ENCODE assay signal across 1 cellular context in genomic region chr6:118776607-118777549, GRCh38.
TF ChIP-seq lines count a peak whose summit lies in the region.

No MANE protein-coding gene starts in this region.

TF ChIP-seq in K562, 482 proteins besides CTCF, POLR2A, EP300 and RAD21 (continued from another document and continues in another):
- TF ChIP-seq, protein P1, sequence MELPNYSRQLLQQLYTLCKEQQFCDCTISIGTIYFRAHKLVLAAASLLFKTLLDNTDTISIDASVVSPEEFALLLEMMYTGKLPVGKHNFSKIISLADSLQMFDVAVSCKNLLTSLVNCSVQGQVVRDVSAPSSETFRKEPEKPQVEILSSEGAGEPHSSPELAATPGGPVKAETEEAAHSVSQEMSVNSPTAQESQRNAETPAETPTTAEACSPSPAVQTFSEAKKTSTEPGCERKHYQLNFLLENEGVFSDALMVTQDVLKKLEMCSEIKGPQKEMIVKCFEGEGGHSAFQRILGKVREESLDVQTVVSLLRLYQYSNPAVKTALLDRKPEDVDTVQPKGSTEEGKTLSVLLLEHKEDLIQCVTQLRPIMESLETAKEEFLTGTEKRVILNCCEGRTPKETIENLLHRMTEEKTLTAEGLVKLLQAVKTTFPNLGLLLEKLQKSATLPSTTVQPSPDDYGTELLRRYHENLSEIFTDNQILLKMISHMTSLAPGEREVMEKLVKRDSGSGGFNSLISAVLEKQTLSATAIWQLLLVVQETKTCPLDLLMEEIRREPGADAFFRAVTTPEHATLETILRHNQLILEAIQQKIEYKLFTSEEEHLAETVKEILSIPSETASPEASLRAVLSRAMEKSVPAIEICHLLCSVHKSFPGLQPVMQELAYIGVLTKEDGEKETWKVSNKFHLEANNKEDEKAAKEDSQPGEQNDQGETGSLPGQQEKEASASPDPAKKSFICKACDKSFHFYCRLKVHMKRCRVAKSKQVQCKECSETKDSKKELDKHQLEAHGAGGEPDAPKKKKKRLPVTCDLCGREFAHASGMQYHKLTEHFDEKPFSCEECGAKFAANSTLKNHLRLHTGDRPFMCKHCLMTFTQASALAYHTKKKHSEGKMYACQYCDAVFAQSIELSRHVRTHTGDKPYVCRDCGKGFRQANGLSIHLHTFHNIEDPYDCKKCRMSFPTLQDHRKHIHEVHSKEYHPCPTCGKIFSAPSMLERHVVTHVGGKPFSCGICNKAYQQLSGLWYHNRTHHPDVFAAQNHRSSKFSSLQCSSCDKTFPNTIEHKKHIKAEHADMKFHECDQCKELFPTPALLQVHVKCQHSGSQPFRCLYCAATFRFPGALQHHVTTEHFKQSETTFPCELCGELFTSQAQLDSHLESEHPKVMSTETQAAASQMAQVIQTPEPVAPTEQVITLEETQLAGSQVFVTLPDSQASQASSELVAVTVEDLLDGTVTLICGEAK (IDR thresholded peaks at IDR 0.05), result no peak
- TF ChIP-seq, protein P1 (CRISPR knock-in tag; IDR thresholded peaks at IDR 0.05), result no peak
- TF ChIP-seq SP1 (CRISPR knock-in tag; IDR thresholded peaks at IDR 0.05), result no peak
- TF ChIP-seq, protein P2, sequence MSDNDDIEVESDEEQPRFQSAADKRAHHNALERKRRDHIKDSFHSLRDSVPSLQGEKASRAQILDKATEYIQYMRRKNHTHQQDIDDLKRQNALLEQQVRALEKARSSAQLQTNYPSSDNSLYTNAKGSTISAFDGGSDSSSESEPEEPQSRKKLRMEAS (CRISPR knock-in tag; IDR thresholded peaks at IDR 0.05), result no peak
- TF ChIP-seq GABPA (tag; conservative IDR thresholded peaks at IDR 0.05; ENCODE audit: low read depth), result no peak
- TF ChIP-seq, protein P3, sequence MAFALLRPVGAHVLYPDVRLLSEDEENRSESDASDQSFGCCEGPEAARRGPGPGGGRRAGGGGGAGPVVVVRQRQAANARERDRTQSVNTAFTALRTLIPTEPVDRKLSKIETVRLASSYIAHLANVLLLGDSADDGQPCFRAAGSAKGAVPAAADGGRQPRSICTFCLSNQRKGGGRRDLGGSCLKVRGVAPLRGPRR (CRISPR knock-in tag; IDR thresholded peaks at IDR 0.05), result no peak
- TF ChIP-seq, protein P4, sequence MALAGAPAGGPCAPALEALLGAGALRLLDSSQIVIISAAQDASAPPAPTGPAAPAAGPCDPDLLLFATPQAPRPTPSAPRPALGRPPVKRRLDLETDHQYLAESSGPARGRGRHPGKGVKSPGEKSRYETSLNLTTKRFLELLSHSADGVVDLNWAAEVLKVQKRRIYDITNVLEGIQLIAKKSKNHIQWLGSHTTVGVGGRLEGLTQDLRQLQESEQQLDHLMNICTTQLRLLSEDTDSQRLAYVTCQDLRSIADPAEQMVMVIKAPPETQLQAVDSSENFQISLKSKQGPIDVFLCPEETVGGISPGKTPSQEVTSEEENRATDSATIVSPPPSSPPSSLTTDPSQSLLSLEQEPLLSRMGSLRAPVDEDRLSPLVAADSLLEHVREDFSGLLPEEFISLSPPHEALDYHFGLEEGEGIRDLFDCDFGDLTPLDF (CRISPR knock-in tag; IDR thresholded peaks at IDR 0.05), result no peak
- no peak for TF ChIP-seq ZBTB43 (CRISPR knock-in tag; IDR thresholded peaks at IDR 0.05)
- TF ChIP-seq SLC30A9 (CRISPR knock-in tag; IDR thresholded peaks at IDR 0.05), result no peak
- TF ChIP-seq, protein P5, sequence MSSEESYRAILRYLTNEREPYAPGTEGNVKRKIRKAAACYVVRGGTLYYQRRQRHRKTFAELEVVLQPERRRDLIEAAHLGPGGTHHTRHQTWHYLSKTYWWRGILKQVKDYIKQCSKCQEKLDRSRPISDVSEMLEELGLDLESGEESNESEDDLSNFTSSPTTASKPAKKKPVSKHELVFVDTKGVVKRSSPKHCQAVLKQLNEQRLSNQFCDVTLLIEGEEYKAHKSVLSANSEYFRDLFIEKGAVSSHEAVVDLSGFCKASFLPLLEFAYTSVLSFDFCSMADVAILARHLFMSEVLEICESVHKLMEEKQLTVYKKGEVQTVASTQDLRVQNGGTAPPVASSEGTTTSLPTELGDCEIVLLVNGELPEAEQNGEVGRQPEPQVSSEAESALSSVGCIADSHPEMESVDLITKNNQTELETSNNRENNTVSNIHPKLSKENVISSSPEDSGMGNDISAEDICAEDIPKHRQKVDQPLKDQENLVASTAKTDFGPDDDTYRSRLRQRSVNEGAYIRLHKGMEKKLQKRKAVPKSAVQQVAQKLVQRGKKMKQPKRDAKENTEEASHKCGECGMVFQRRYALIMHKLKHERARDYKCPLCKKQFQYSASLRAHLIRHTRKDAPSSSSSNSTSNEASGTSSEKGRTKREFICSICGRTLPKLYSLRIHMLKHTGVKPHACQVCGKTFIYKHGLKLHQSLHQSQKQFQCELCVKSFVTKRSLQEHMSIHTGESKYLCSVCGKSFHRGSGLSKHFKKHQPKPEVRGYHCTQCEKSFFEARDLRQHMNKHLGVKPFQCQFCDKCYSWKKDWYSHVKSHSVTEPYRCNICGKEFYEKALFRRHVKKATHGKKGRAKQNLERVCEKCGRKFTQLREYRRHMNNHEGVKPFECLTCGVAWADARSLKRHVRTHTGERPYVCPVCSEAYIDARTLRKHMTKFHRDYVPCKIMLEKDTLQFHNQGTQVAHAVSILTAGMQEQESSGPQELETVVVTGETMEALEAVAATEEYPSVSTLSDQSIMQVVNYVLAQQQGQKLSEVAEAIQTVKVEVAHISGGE (CRISPR knock-in tag; IDR thresholded peaks at IDR 0.05), result no peak
- TF ChIP-seq CXXC5 (CRISPR knock-in tag; IDR thresholded peaks at IDR 0.05), result no peak
- peak; percentile 34; the same call in 1 of the 2 replicates for TF ChIP-seq ARID3A (IDR thresholded peaks at IDR 0.05; ENCODE audit: borderline replicate concordance, low read depth, low read length)
- TF ChIP-seq KDM1A (IDR thresholded peaks at IDR 0.05), result 0 out of 4 replicates have a peak, but pooled peaks of 1 of the 2 experiments have one; percentile 26
- no peak for TF ChIP-seq ZNF133 (CRISPR knock-in tag; IDR thresholded peaks at IDR 0.05)
- no peak for TF ChIP-seq ZNF347 (CRISPR knock-in tag; IDR thresholded peaks at IDR 0.05; ENCODE audit: low read depth)
- no peak for TF ChIP-seq POLR2G (IDR thresholded peaks at IDR 0.05; ENCODE audit: low read depth, low read length)
- TF ChIP-seq ELF4 (CRISPR knock-in tag; IDR thresholded peaks at IDR 0.05), result no peak
- no peak for TF ChIP-seq FOXK1 (CRISPR knock-in tag; IDR thresholded peaks at IDR 0.05; ENCODE audit: borderline replicate concordance)
- no peak for TF ChIP-seq HLTF (IDR thresholded peaks at IDR 0.05)
- TF ChIP-seq, protein P6, sequence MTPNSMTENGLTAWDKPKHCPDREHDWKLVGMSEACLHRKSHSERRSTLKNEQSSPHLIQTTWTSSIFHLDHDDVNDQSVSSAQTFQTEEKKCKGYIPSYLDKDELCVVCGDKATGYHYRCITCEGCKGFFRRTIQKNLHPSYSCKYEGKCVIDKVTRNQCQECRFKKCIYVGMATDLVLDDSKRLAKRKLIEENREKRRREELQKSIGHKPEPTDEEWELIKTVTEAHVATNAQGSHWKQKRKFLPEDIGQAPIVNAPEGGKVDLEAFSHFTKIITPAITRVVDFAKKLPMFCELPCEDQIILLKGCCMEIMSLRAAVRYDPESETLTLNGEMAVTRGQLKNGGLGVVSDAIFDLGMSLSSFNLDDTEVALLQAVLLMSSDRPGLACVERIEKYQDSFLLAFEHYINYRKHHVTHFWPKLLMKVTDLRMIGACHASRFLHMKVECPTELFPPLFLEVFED (CRISPR knock-in tag; conservative IDR thresholded peaks at IDR 0.05), result no peak
- TF ChIP-seq ZNF551 (CRISPR knock-in tag; IDR thresholded peaks at IDR 0.05), result no peak
- no peak for TF ChIP-seq GTF2A2 (tag; IDR thresholded peaks at IDR 0.05)
- no peak for TF ChIP-seq PCBP1 (IDR thresholded peaks at IDR 0.05; ENCODE audit: low read depth, low read length, poor library complexity, severe bottlenecking)
- peak in 1 of 2 experiments; percentile 30; a peak in 1 of 4 replicates for TF ChIP-seq ARNT (IDR thresholded peaks at IDR 0.05)
- TF ChIP-seq KLF6 (CRISPR knock-in tag; IDR thresholded peaks at IDR 0.05; ENCODE audit: borderline replicate concordance), result no peak
- no peak for TF ChIP-seq ZNF143 (CRISPR knock-in tag; IDR thresholded peaks at IDR 0.05)
- no peak for TF ChIP-seq CBFB (CRISPR knock-in tag; IDR thresholded peaks at IDR 0.05)
- no peak for TF ChIP-seq BRF1 (IDR thresholded peaks at IDR 0.05; ENCODE audit: borderline replicate concordance, extremely low read depth, insufficient read length)
- TF ChIP-seq MTA2 (IDR thresholded peaks at IDR 0.05; ENCODE audit: low read depth), result no peak
- TF ChIP-seq COPS2 (conservative IDR thresholded peaks at IDR 0.05), result no peak
- no peak for TF ChIP-seq U2AF1 (optimal IDR thresholded peaks at IDR 0.05; ENCODE audit: low read depth, low read length)
